In genomic region chr22:49920859-49921258, GRCh38 we compare ENCODE assay signal across 1 cellular context.
TF ChIP-seq lines count a peak whose summit lies in the region.

No MANE protein-coding gene starts in this region.

TF ChIP-seq in H1, 55 proteins besides CTCF, POLR2A, EP300 and RAD21:
- no peak for TF ChIP-seq CHD1 (IDR thresholded peaks at IDR 0.05; ENCODE audit: low read depth, low read length)
